In the genomic region with DNA sequence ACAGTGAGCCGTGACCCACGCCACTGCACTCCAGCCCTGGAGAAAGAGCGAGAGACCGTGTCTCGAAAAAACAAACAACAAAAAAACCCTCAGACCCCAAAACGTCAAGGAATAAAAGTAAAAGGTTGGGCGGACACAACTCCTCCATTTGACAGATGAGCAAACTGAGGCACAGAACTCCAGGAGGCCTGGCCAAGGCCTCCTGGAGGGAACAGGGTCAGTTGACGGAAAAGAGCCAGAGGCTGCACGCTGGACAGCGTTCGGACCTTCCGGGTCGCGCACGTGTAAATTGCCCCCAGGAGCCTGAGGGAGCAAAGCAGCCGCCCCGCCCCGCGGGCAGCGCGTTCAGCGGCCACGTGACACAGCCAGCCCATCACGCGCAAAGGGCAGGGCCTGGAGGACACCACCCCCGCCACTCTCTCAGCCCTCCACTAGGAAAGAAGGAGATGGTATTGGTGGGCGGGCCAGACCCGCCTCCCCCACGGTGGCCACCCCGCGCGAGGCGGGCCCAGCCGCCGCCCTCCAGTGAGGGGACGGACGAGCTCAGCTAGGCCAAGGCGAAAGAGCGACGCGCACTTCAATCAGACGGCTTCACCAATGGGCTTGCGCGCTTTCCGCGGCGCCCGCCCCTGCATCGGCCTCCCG, we compare ENCODE assay signal across 1 cellular context.
TF ChIP-seq lines count a peak whose summit lies in the region.

No MANE protein-coding gene starts in this region.

TF ChIP-seq in SK-N-SH, 30 proteins besides CTCF, POLR2A, EP300 and RAD21 (continued from another document):
- TF ChIP-seq, protein P1, sequence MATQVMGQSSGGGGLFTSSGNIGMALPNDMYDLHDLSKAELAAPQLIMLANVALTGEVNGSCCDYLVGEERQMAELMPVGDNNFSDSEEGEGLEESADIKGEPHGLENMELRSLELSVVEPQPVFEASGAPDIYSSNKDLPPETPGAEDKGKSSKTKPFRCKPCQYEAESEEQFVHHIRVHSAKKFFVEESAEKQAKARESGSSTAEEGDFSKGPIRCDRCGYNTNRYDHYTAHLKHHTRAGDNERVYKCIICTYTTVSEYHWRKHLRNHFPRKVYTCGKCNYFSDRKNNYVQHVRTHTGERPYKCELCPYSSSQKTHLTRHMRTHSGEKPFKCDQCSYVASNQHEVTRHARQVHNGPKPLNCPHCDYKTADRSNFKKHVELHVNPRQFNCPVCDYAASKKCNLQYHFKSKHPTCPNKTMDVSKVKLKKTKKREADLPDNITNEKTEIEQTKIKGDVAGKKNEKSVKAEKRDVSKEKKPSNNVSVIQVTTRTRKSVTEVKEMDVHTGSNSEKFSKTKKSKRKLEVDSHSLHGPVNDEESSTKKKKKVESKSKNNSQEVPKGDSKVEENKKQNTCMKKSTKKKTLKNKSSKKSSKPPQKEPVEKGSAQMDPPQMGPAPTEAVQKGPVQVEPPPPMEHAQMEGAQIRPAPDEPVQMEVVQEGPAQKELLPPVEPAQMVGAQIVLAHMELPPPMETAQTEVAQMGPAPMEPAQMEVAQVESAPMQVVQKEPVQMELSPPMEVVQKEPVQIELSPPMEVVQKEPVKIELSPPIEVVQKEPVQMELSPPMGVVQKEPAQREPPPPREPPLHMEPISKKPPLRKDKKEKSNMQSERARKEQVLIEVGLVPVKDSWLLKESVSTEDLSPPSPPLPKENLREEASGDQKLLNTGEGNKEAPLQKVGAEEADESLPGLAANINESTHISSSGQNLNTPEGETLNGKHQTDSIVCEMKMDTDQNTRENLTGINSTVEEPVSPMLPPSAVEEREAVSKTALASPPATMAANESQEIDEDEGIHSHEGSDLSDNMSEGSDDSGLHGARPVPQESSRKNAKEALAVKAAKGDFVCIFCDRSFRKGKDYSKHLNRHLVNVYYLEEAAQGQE (IDR thresholded peaks at IDR 0.05; ENCODE audit: low read depth, low read length) = peak; percentile 86
- TF ChIP-seq MXI1 (IDR thresholded peaks at IDR 0.05; ENCODE audit: low read depth, low read length) (peak; percentile 89), NFIC (IDR thresholded peaks at IDR 0.05; ENCODE audit: borderline replicate concordance) (no peak), EZH2phosphoT487 (IDR thresholded peaks at IDR 0.05; ENCODE audit: borderline replicate concordance, low read depth) (no peak), YY1 (IDR thresholded peaks at IDR 0.05; ENCODE audit: low read depth) (no peak), JUND (IDR thresholded peaks at IDR 0.05) (no peak), POLR2AphosphoS5 (IDR thresholded peaks at IDR 0.05; ENCODE audit: low read depth, low read length) (peak; percentile 46; the same call in 1 of the 2 replicates), ELF1 (IDR thresholded peaks at IDR 0.05) (peak; percentile 64; the same call in 1 of the 2 replicates)
